In genomic region chr2:74535440-74535965, GRCh38 we compare ENCODE assay signal across 24 cellular contexts. TPM values are rescaled to one million over a fixed set of nuclear protein-coding genes. Genes with fewer than 3 reads are reported as not detected.
"Had no signal": no experiment of that assay in that cellular context is flagged by ENCODE, and none has a peak within 500 bp of the region (broad histone marks: within the 10 kb centered on the region; RNA-seq: fewer than 3 reads in every experiment).

No MANE protein-coding gene starts in this region.

- H3K27me3 ChIP-seq: SJCRH30 had no signal

- DNase-seq: KBM-7, MV-4-11, NCI-H1048, NCI-H1105 treated with DMSO at 0.1 percent for 48 hours, NCI-H1417 treated with DMSO at 0.1 percent for 48 hours, NCI-H146, NCI-H1694 treated with DMSO at 0.1 percent for 48 hours, NCI-H1930, NCI-H2081 treated with DMSO at 0.1 percent for 48 hours, NCI-H2171, NCI-H226, NCI-H446, NCI-H510A, NCI-H524 treated with DMSO at 0.1 percent for 48 hours, NCI-H69, NCI-H774, PC-3, SHP77 treated with DMSO at 0.1 percent for 48 hours, SJCRH30 had no signal

- H3K4me3 ChIP-seq: SJCRH30 had no signal

- H3K27ac ChIP-seq: SJCRH30 had no signal

- H3K27me3 Mint-ChIP-seq: IgD-negative memory B cell had no signal

- ATAC-seq: Panc1, PC-3, Right ventricle myocardium inferior, SK-N-SH treated with all-trans-retinoic acid at 6 μM for 48 hours had no signal

- H3K27ac Mint-ChIP-seq: IgD-negative memory B cell had no signal

- H3K9me3 ChIP-seq: SJCRH30 had no signal

- H3K4me1 ChIP-seq: SJCRH30 had no signal

- H3K4me3 Mint-ChIP-seq: IgD-negative memory B cell had no signal

RNA-seq across cellular contexts. Expression of gene DQX1, which starts 9.5 kb away (rescaled TPM):
- total RNA-seq: LHCN-M2, Right ventricle myocardium inferior had no signal
